In genomic region chr17:6639014-6639650, GRCh38 we compare ENCODE assay signal across 9 cellular contexts. TPM values are rescaled to one million over a fixed set of nuclear protein-coding genes. Genes with fewer than 3 reads are reported as not detected.
DNase-seq lines count a peak whose midpoint lies in the region; ATAC-seq and TF ChIP-seq lines count a peak whose summit lies in the region.
"Had no signal": no experiment of that assay in that cellular context is flagged by ENCODE, and none has a peak within 500 bp of the region (broad histone marks: within the 10 kb centered on the region; RNA-seq: fewer than 3 reads in every experiment).

No MANE protein-coding gene starts in this region.

- no peak for ATAC-seq in memory B cell (ENCODE audit: low read depth)

- H3K4me3 Mint-ChIP-seq in activated naive CD4-positive, alpha-beta T cell treated with anti-CD3 and anti-CD28 coated beads, Interleukin-2, amount 50 U/mL, for 24 hours: peak overlapping the region; percentile 87
- H3K4me3 Mint-ChIP-seq in memory B cell: peak overlapping the region; percentile 98
- peak overlapping the region; percentile 95 for H3K4me3 Mint-ChIP-seq in type B pancreatic cell

- intact Hi-C loops in breast epithelium (cut with DNase I; ENCODE audit: low total_unique reads): no loop called here

- H3K27ac ChIP-seq in breast epithelium: no peak overlapping the region

- H3K36me3 ChIP-seq in breast epithelium: no peaks in the 10 kb centered on the region

- H3K4me1 ChIP-seq in breast epithelium: peaks cover 5 to 20% of the 10 kb centered on the region in 2 donors

- no peaks in the 10 kb centered on the region for H3K27me3 Mint-ChIP-seq in activated naive CD4-positive, alpha-beta T cell treated with anti-CD3 and anti-CD28 coated beads, Interleukin-2, amount 50 U/mL, for 24 hours
- H3K27me3 Mint-ChIP-seq in memory B cell (no peaks in the 10 kb centered on the region), type B pancreatic cell (no peaks in the 10 kb centered on the region)

- no peak for DNase-seq in activated naive CD4-positive, alpha-beta T cell (lab: John Stamatoyannopoulos, UW)
- DNase-seq in breast epithelium (ENCODE audit: low spot score in 2 of 2) (no peak), memory B cell (ENCODE audit: low spot score in 2 of 2) (no peak), type B pancreatic cell (ENCODE audit: extremely low spot score, unreplicated experiment) (no peak), SHP77 (lab: John Stamatoyannopoulos, UW) (no peak), DMS 273 (lab: John Stamatoyannopoulos, UW; ENCODE audit: unreplicated experiment) (no peak), dedifferentiated amniotic fluid mesenchymal stem cell (ENCODE audit: extremely low spot score) (no peak)
- DNase-seq: NCI-H2227 treated with DMSO at 0.1 percent for 48 hours had no signal

- no peaks in the 10 kb centered on the region for H3K27me3 ChIP-seq in breast epithelium

- TF ChIP-seq CTCF in breast epithelium (IDR thresholded peaks at IDR 0.05) (no peak), type B pancreatic cell (conservative IDR thresholded peaks at IDR 0.05) (no peak)

- H3K9me3 ChIP-seq in breast epithelium: no peaks in the 10 kb centered on the region

- H3K4me3 ChIP-seq in breast epithelium: peak overlapping the region; percentile 71 to 77 (median 76)

- H3K9me3 Mint-ChIP-seq in activated naive CD4-positive, alpha-beta T cell treated with anti-CD3 and anti-CD28 coated beads, Interleukin-2, amount 50 U/mL, for 24 hours: no peaks in the 10 kb centered on the region
- no peaks in the 10 kb centered on the region for H3K9me3 Mint-ChIP-seq in memory B cell
- no peaks in the 10 kb centered on the region for H3K9me3 Mint-ChIP-seq in type B pancreatic cell

- H3K36me3 Mint-ChIP-seq in activated naive CD4-positive, alpha-beta T cell treated with anti-CD3 and anti-CD28 coated beads, Interleukin-2, amount 50 U/mL, for 24 hours: peaks cover 7% of the 10 kb centered on the region
- H3K36me3 Mint-ChIP-seq in memory B cell (peaks cover 9% of the 10 kb centered on the region), type B pancreatic cell (peaks cover 10% of the 10 kb centered on the region)

- H3K27ac Mint-ChIP-seq in activated naive CD4-positive, alpha-beta T cell treated with anti-CD3 and anti-CD28 coated beads, Interleukin-2, amount 50 U/mL, for 24 hours: peak overlapping the region; percentile 51
- peak overlapping the region; percentile 95 for H3K27ac Mint-ChIP-seq in memory B cell
- peak overlapping the region; percentile 77 for H3K27ac Mint-ChIP-seq in type B pancreatic cell

- peaks cover 34% of the 10 kb centered on the region for H3K4me1 Mint-ChIP-seq in activated naive CD4-positive, alpha-beta T cell treated with anti-CD3 and anti-CD28 coated beads, Interleukin-2, amount 50 U/mL, for 24 hours
- H3K4me1 Mint-ChIP-seq in memory B cell: peaks cover 29% of the 10 kb centered on the region
- H3K4me1 Mint-ChIP-seq in type B pancreatic cell (ENCODE audit: unreplicated experiment): peaks cover 18% of the 10 kb centered on the region

- no peak for TF ChIP-seq POLR2A in breast epithelium (IDR thresholded peaks at IDR 0.05)

RNA-seq across cellular contexts. Expression of gene KIAA0753, which starts 1.4 kb away (rescaled TPM):
- 10 to 100 TPM; 10.1 to 26.5 (median 25.6) TPM for total RNA-seq in breast epithelium
- 26.4 and 33.7 TPM in 2 replicates for total RNA-seq in type B pancreatic cell (ENCODE audit: low replicate concordance)

RNA-seq across cellular contexts. Expression of gene TXNDC17, which starts 1.7 kb away (rescaled TPM):
- total RNA-seq in breast epithelium: 100 to 1,000 TPM; 125 to 145 (median 134) TPM
- total RNA-seq in type B pancreatic cell (ENCODE audit: low replicate concordance): 83.2 and 90.6 TPM in 2 replicates

RNA-seq across cellular contexts. Expression of gene MED31, which starts 12.3 kb away (rescaled TPM):
- total RNA-seq in breast epithelium (10 to 100 TPM in 2 of 3 donors, 1 to 10 TPM in 1; 5.4 to 13.4 (median 12.9) TPM), type B pancreatic cell (ENCODE audit: low replicate concordance) (17.6 and 25.3 TPM in 2 replicates)

RNA-seq across cellular contexts. Expression of gene C17orf100, which starts 12.4 kb away (rescaled TPM):
- total RNA-seq in breast epithelium (under 1 TPM; 0.16 to 0.98 (median 0.88) TPM), type B pancreatic cell (ENCODE audit: low replicate concordance) (3.9 and 4.3 TPM in 2 replicates)
